35 cellular contexts compared by ENCODE assay signal in genomic region chr18:8489761-8490160, GRCh38.
"Had no signal": no experiment of that assay in that cellular context is flagged by ENCODE, and none has a peak within 500 bp of the region (broad histone marks: within the 10 kb centered on the region; RNA-seq: fewer than 3 reads in every experiment).

No MANE protein-coding gene starts in this region.

- ATAC-seq: activated CD8-positive, alpha-beta memory T cell treated with anti-CD3 and anti-CD28 coated beads, Interleukin-2, amount 10 ng/mL, durations not matched to agents 7 days and 5 days; activated CD8-positive, alpha-beta T cell treated with anti-CD3 and anti-CD28 coated beads for 36 hours; activated naive CD8-positive, alpha-beta T cell treated with anti-CD3 and anti-CD28 coated beads, Interleukin-2, amount 50 U/mL, for 24 hours had no signal

- DNase-seq: activated B cell treated with CpG ODN at 0.5 μM for 24 hours; activated CD4-positive, alpha-beta memory T cell treated with anti-CD3 and anti-CD28 coated beads for 36 hours; activated CD4-positive, alpha-beta T cell treated with anti-CD3 and anti-CD28 coated beads for 4 hours; activated CD4-positive, alpha-beta T cell treated with anti-CD3 and anti-CD28 coated beads, Interleukin-2, amount 10 ng/mL, durations not matched to agents 24 days and 14 days; activated CD4-positive, alpha-beta T cell treated with anti-CD3 and anti-CD28 coated beads, Interleukin-2, amount 50 U/mL, for 1 hour; activated CD4-positive, alpha-beta T cell treated with anti-CD3 and anti-CD28 coated beads, Interleukin-2, amount 50 U/mL, for 4 hours; activated CD4-positive, CD25-positive, alpha-beta regulatory T cell treated with anti-CD3 and anti-CD28 coated beads, Interleukin-2, amount 50 U/mL, for 72 hours; activated CD8-positive, alpha-beta memory T cell treated with anti-CD3 and anti-CD28 coated beads, Interleukin-2, amount 10 ng/mL, durations not matched to agents 7 days and 5 days; activated CD8-positive, alpha-beta T cell treated with anti-CD3 and anti-CD28 coated beads for 36 hours; activated effector memory CD4-positive, alpha-beta T cell treated with Interleukin-2 at 50 U/mL for 16 hours; activated gamma-delta T cell; activated naive CD4-positive, alpha-beta T cell treated with anti-CD3 and anti-CD28 coated beads, Interleukin-2, amount 10 ng/mL, durations not matched to agents 7 days and 5 days; activated naive CD4-positive, alpha-beta T cell treated with Interleukin-2 at 50 U/mL for 16 hours; activated naive CD8-positive, alpha-beta T cell treated with anti-CD3 and anti-CD28 coated beads, Interleukin-2, amount 10 ng/mL, durations not matched to agents 7 days and 5 days; activated naive CD8-positive, alpha-beta T cell treated with anti-CD3 and anti-CD28 coated beads, Interleukin-2, amount 50 U/mL, for 24 hours; activated T-cell treated with anti-CD3 and anti-CD28 coated beads, Interleukin-2, amount 50 U/mL, for 24 hours; activated T-cell treated with anti-CD3 and anti-CD28 coated beads, Interleukin-2, amount 50 U/mL, for 48 hours; amygdala; anterior cingulate cortex; caudate nucleus; cerebellar nuclear complex; SW 1271; T-helper 1 cell; T-helper 2 cell; T-helper 9 cell had no signal

- H3K27me3 ChIP-seq: ascending aorta, cardiac muscle cell had no signal

- H3K4me3 Mint-ChIP-seq: activated B cell treated with CpG ODN at 0.5 μM for 24 hours; activated CD4-positive, alpha-beta memory T cell treated with anti-CD3 and anti-CD28 coated beads for 36 hours; activated CD4-positive, alpha-beta T cell treated with anti-CD3 and anti-CD28 coated beads, Interleukin-2, amount 10 ng/mL, durations not matched to agents 24 days and 14 days; activated CD8-positive, alpha-beta memory T cell treated with anti-CD3 and anti-CD28 coated beads, Interleukin-2, amount 10 ng/mL, durations not matched to agents 7 days and 5 days; activated CD8-positive, alpha-beta T cell treated with anti-CD3 and anti-CD28 coated beads for 36 hours; activated naive CD4-positive, alpha-beta T cell treated with anti-CD3 and anti-CD28 coated beads, Interleukin-2, amount 10 ng/mL, durations not matched to agents 7 days and 5 days; activated naive CD4-positive, alpha-beta T cell treated with anti-CD3 and anti-CD28 coated beads, Interleukin-2, amount 50 U/mL, for 24 hours; activated naive CD8-positive, alpha-beta T cell; activated naive CD8-positive, alpha-beta T cell treated with anti-CD3 and anti-CD28 coated beads, Interleukin-2, amount 10 ng/mL, durations not matched to agents 7 days and 5 days; activated naive CD8-positive, alpha-beta T cell treated with anti-CD3 and anti-CD28 coated beads, Interleukin-2, amount 50 U/mL, for 24 hours; activated T-cell treated with anti-CD3 and anti-CD28 coated beads, Interleukin-2, amount 50 U/mL, for 24 hours; brain; central memory CD8-positive, alpha-beta T cell; T-helper 1 cell treated with Interleukin-12 subunit alpha and Interleukin-12 subunit beta and Interleukin-4 antibody, amounts not matched to agents 30 μg/mL and 1 μg/mL, for 36 hours; T-helper 2 cell treated with Interferon-gamma antibody and Interleukin-4, amounts not matched to agents 5 μg/mL and 100 μg/mL, for 36 hours had no signal

- H3K4me1 ChIP-seq: ascending aorta had no signal

- H3K4me1 Mint-ChIP-seq: activated B cell treated with CpG ODN at 0.5 μM for 24 hours; activated CD4-positive, alpha-beta T cell treated with anti-CD3 and anti-CD28 coated beads, Interleukin-2, amount 10 ng/mL, durations not matched to agents 24 days and 14 days; activated CD8-positive, alpha-beta memory T cell treated with anti-CD3 and anti-CD28 coated beads, Interleukin-2, amount 10 ng/mL, durations not matched to agents 7 days and 5 days; activated naive CD4-positive, alpha-beta T cell treated with anti-CD3 and anti-CD28 coated beads, Interleukin-2, amount 10 ng/mL, durations not matched to agents 7 days and 5 days; activated naive CD4-positive, alpha-beta T cell treated with anti-CD3 and anti-CD28 coated beads, Interleukin-2, amount 50 U/mL, for 24 hours; activated naive CD8-positive, alpha-beta T cell treated with anti-CD3 and anti-CD28 coated beads, Interleukin-2, amount 10 ng/mL, durations not matched to agents 7 days and 5 days; activated naive CD8-positive, alpha-beta T cell treated with anti-CD3 and anti-CD28 coated beads, Interleukin-2, amount 50 U/mL, for 24 hours; brain; central memory CD8-positive, alpha-beta T cell had no signal

- H3K27ac Mint-ChIP-seq: activated B cell treated with CpG ODN at 0.5 μM for 24 hours; activated CD4-positive, alpha-beta memory T cell treated with anti-CD3 and anti-CD28 coated beads for 36 hours; activated CD4-positive, alpha-beta T cell treated with anti-CD3 and anti-CD28 coated beads, Interleukin-2, amount 10 ng/mL, durations not matched to agents 24 days and 14 days; activated CD8-positive, alpha-beta memory T cell treated with anti-CD3 and anti-CD28 coated beads, Interleukin-2, amount 10 ng/mL, durations not matched to agents 7 days and 5 days; activated CD8-positive, alpha-beta T cell treated with anti-CD3 and anti-CD28 coated beads for 36 hours; activated naive CD4-positive, alpha-beta T cell treated with anti-CD3 and anti-CD28 coated beads, Interleukin-2, amount 10 ng/mL, durations not matched to agents 7 days and 5 days; activated naive CD4-positive, alpha-beta T cell treated with anti-CD3 and anti-CD28 coated beads, Interleukin-2, amount 50 U/mL, for 24 hours; activated naive CD8-positive, alpha-beta T cell; activated naive CD8-positive, alpha-beta T cell treated with anti-CD3 and anti-CD28 coated beads, Interleukin-2, amount 10 ng/mL, durations not matched to agents 7 days and 5 days; activated naive CD8-positive, alpha-beta T cell treated with anti-CD3 and anti-CD28 coated beads, Interleukin-2, amount 50 U/mL, for 24 hours; activated T-cell treated with anti-CD3 and anti-CD28 coated beads, Interleukin-2, amount 50 U/mL, for 24 hours; activated T-helper 2 cell treated with anti-CD3 and anti-CD28 coated beads, Interferon-gamma antibody, Interleukin-2, Interleukin-4, amounts not matched to agents 10 μg/mL and 5 μg/mL and 100 μg/mL, durations not matched to agents 14 hours and 24 hours and 36 hours; brain; T-helper 1 cell treated with Interleukin-12 subunit alpha and Interleukin-12 subunit beta and Interleukin-4 antibody, amounts not matched to agents 30 μg/mL and 1 μg/mL, for 36 hours; T-helper 2 cell treated with Interferon-gamma antibody and Interleukin-4, amounts not matched to agents 5 μg/mL and 100 μg/mL, for 36 hours had no signal

- H3K27ac ChIP-seq: ascending aorta, cardiac muscle cell, VCaP had no signal

- H3K36me3 Mint-ChIP-seq: activated CD4-positive, alpha-beta memory T cell treated with anti-CD3 and anti-CD28 coated beads for 36 hours; activated CD8-positive, alpha-beta memory T cell treated with anti-CD3 and anti-CD28 coated beads, Interleukin-2, amount 10 ng/mL, durations not matched to agents 7 days and 5 days; activated naive CD4-positive, alpha-beta T cell treated with anti-CD3 and anti-CD28 coated beads, Interleukin-2, amount 10 ng/mL, durations not matched to agents 7 days and 5 days; activated naive CD4-positive, alpha-beta T cell treated with anti-CD3 and anti-CD28 coated beads, Interleukin-2, amount 50 U/mL, for 24 hours; activated naive CD8-positive, alpha-beta T cell; activated naive CD8-positive, alpha-beta T cell treated with anti-CD3 and anti-CD28 coated beads, Interleukin-2, amount 10 ng/mL, durations not matched to agents 7 days and 5 days; brain had no signal

- H3K36me3 ChIP-seq: ascending aorta, cardiac muscle cell had no signal

- H3K4me3 ChIP-seq: ascending aorta, cardiac muscle cell had no signal

- H3K9me3 ChIP-seq: ascending aorta had no signal

- H3K9me3 Mint-ChIP-seq: activated B cell treated with CpG ODN at 0.5 μM for 24 hours; activated CD4-positive, alpha-beta memory T cell treated with anti-CD3 and anti-CD28 coated beads for 36 hours; activated CD4-positive, alpha-beta T cell treated with anti-CD3 and anti-CD28 coated beads, Interleukin-2, amount 10 ng/mL, durations not matched to agents 24 days and 14 days; activated CD8-positive, alpha-beta T cell treated with anti-CD3 and anti-CD28 coated beads for 36 hours; activated naive CD4-positive, alpha-beta T cell treated with anti-CD3 and anti-CD28 coated beads, Interleukin-2, amount 10 ng/mL, durations not matched to agents 7 days and 5 days; activated naive CD4-positive, alpha-beta T cell treated with anti-CD3 and anti-CD28 coated beads, Interleukin-2, amount 50 U/mL, for 24 hours; activated naive CD8-positive, alpha-beta T cell treated with anti-CD3 and anti-CD28 coated beads, Interleukin-2, amount 50 U/mL, for 24 hours; activated T-cell treated with anti-CD3 and anti-CD28 coated beads, Interleukin-2, amount 50 U/mL, for 24 hours; activated T-helper 2 cell treated with anti-CD3 and anti-CD28 coated beads, Interferon-gamma antibody, Interleukin-2, Interleukin-4, amounts not matched to agents 10 μg/mL and 5 μg/mL and 100 μg/mL, durations not matched to agents 14 hours and 24 hours and 36 hours; T-helper 1 cell treated with Interleukin-12 subunit alpha and Interleukin-12 subunit beta and Interleukin-4 antibody, amounts not matched to agents 30 μg/mL and 1 μg/mL, for 36 hours; T-helper 2 cell treated with Interferon-gamma antibody and Interleukin-4, amounts not matched to agents 5 μg/mL and 100 μg/mL, for 36 hours had no signal
